17 cellular contexts compared by ENCODE assay signal in genomic region chr9:98991981-98992884, GRCh38. TPM values are rescaled to one million over a fixed set of nuclear protein-coding genes. Genes with fewer than 3 reads are reported as not detected.
"Had no signal": no experiment of that assay in that cellular context is flagged by ENCODE, and none has a peak within 500 bp of the region (broad histone marks: within the 10 kb centered on the region; RNA-seq: fewer than 3 reads in every experiment).

No MANE protein-coding gene starts in this region.

- H3K27ac ChIP-seq: hepatocyte, lower lobe of right lung, tibial nerve, vagina had no signal

- H3K4me3 ChIP-seq: adrenal gland, breast epithelium, hepatocyte, lower lobe of right lung, tibial nerve, vagina had no signal

- H3K4me2 ChIP-seq: hepatocyte had no signal

- DNase-seq: activated CD4-positive, alpha-beta T cell treated with anti-CD3 and anti-CD28 coated beads for 4 hours; activated CD8-positive, alpha-beta T cell treated with anti-CD3 and anti-CD28 coated beads for 36 hours; activated gamma-delta T cell; dermis blood vessel endothelial cell; effector memory CD8-positive, alpha-beta T cell; left cardiac atrium; lower lobe of right lung; T-cell had no signal

- H3K36me3 ChIP-seq: breast epithelium, lower lobe of right lung, vagina had no signal

- H3K27me3 ChIP-seq: adrenal gland, breast epithelium, hepatocyte, tibial nerve, vagina had no signal

- H2AFZ ChIP-seq: hepatocyte had no signal

- H3K9me3 ChIP-seq: adrenal gland, breast epithelium, lower lobe of right lung, tibial nerve, vagina had no signal

- ATAC-seq: effector memory CD8-positive, alpha-beta T cell; left cardiac atrium; natural killer cell treated with Interleukin-12 subunit alpha and Interleukin-12 subunit beta and Interleukin-15 and Interleukin-18, amount 100 ng/mL, for 72 hours; SK-N-SH treated with all-trans-retinoic acid at 6 μM for 48 hours; T-cell; WTC11 had no signal

- H3K79me2 ChIP-seq: hepatocyte had no signal

- H3K4me1 ChIP-seq: breast epithelium had no signal

RNA-seq across cellular contexts. Expression of gene COL15A1, which starts 48.5 kb away (rescaled TPM):
- total RNA-seq: progenitor cell of endocrine pancreas had no signal
